29 cellular contexts compared by ENCODE assay signal in genomic region chr9:105421864-105422263, GRCh38.
"Had no signal": no experiment of that assay in that cellular context is flagged by ENCODE, and none has a peak within 500 bp of the region (broad histone marks: within the 10 kb centered on the region; RNA-seq: fewer than 3 reads in every experiment).

No MANE protein-coding gene starts in this region.

- H3K27me3 Mint-ChIP-seq: naive B cell; progenitor cell of endocrine pancreas; stimulated activated memory B cell treated with anti-CD40 and anti-IgM and Interleukin-4, amounts not matched to agents 10 μg/mL and 1 μg/mL and 100 μg/mL, for 72 hours; stimulated activated naive CD8-positive, alpha-beta T cell treated with anti-CD3 and anti-CD28 coated beads, Interleukin-15, amount 100 ng/mL, for 72 hours; type B pancreatic cell had no signal

- H3K4me3 ChIP-seq: lower lobe of right lung, neural progenitor cell, ovary, right atrium auricular region, sigmoid colon, smooth muscle cell, tibial nerve, vagina had no signal

- H3K36me3 Mint-ChIP-seq: naive B cell; natural killer cell; neural progenitor cell; stimulated activated memory B cell treated with anti-CD40 and anti-IgM and Interleukin-4, amounts not matched to agents 10 μg/mL and 1 μg/mL and 100 μg/mL, for 72 hours; type B pancreatic cell had no signal

- H3K4me2 ChIP-seq: neural progenitor cell, smooth muscle cell had no signal

- H3K27me3 ChIP-seq: neural progenitor cell, neutrophil, ovary, right atrium auricular region, sigmoid colon, tibial nerve, vagina had no signal

- H3K4me1 Mint-ChIP-seq: naive B cell; natural killer cell; nephron progenitor cell; neural progenitor cell; stimulated activated memory B cell treated with anti-CD40 and anti-IgM and Interleukin-4, amounts not matched to agents 10 μg/mL and 1 μg/mL and 100 μg/mL, for 72 hours had no signal

- FAIRE-seq: keratinocyte had no signal

- H3K27ac ChIP-seq: lower lobe of right lung, neural progenitor cell, neutrophil, ovary, right atrium auricular region, sigmoid colon, tibial nerve, vagina had no signal

- H3K9me3 ChIP-seq: lower lobe of right lung, neutrophil, ovary, right atrium auricular region, sigmoid colon, tibial nerve, vagina had no signal

- DNase-seq: head of caudate nucleus; hippocampal formation; kidney glomerular epithelial cell; lower lobe of right lung; mammary epithelial cell; mesenchymal stem cell; naive B cell; natural killer cell; nephron progenitor cell; occipital lobe; ovary; sigmoid colon; stimulated activated CD4-positive, alpha-beta T cell treated with anti-CD3 and anti-CD28 coated beads, Interleukin-1b, Interleukin-23, amount 100 ng/mL, for 48 hours; stimulated activated CD4-positive, alpha-beta T cell treated with anti-CD3 and anti-CD28 coated beads, Interleukin-2, amount 100 ng/mL, for 48 hours; stimulated activated CD4-positive, alpha-beta T cell treated with anti-CD3 and anti-CD28 coated beads, Interleukin-4, amount 100 ng/mL, for 4 hours; stimulated activated CD8-positive, alpha-beta memory T cell treated with anti-CD3 and anti-CD28 coated beads, Interleukin-4, amount 100 ng/mL, for 48 hours; stimulated activated naive CD4-positive, alpha-beta T cell treated with Interleukin-2 at 50 U/mL for 16 hours; stimulated activated naive CD8-positive, alpha-beta T cell treated with anti-CD3 and anti-CD28 coated beads, Interleukin-15, amount 100 ng/mL, for 72 hours; substantia nigra had no signal

- H3K9ac ChIP-seq: neural progenitor cell had no signal

- H2AFZ ChIP-seq: neural progenitor cell had no signal

- H3K27ac Mint-ChIP-seq: natural killer cell; nephron progenitor cell; neural progenitor cell; progenitor cell of endocrine pancreas; stimulated activated memory B cell treated with anti-CD40 and anti-IgM and Interleukin-4, amounts not matched to agents 10 μg/mL and 1 μg/mL and 100 μg/mL, for 72 hours; stimulated activated naive CD8-positive, alpha-beta T cell treated with anti-CD3 and anti-CD28 coated beads, Interleukin-15, amount 100 ng/mL, for 72 hours; type B pancreatic cell had no signal

- ATAC-seq: lower lobe of right lung; natural killer cell; stimulated activated memory B cell treated with anti-CD40 and anti-IgM and Interleukin-4, amounts not matched to agents 10 μg/mL and 1 μg/mL and 100 μg/mL, for 72 hours; stimulated activated naive CD8-positive, alpha-beta T cell treated with anti-CD3 and anti-CD28 coated beads, Interleukin-15, amount 100 ng/mL, for 72 hours had no signal

- H3K4me3 Mint-ChIP-seq: naive B cell; natural killer cell; nephron progenitor cell; neural progenitor cell; stimulated activated memory B cell treated with anti-CD40 and anti-IgM and Interleukin-4, amounts not matched to agents 10 μg/mL and 1 μg/mL and 100 μg/mL, for 72 hours; stimulated activated naive CD8-positive, alpha-beta T cell treated with anti-CD3 and anti-CD28 coated beads, Interleukin-15, amount 100 ng/mL, for 72 hours; type B pancreatic cell had no signal

- H3K36me3 ChIP-seq: lower lobe of right lung, neural progenitor cell, neutrophil, ovary, right atrium auricular region, sigmoid colon, tibial nerve, vagina had no signal

- H3K4me1 ChIP-seq: lower lobe of right lung, neural progenitor cell, right atrium auricular region, sigmoid colon, vagina had no signal
